Comparison of ENCODE assay signal across 11 cellular contexts in genomic region chr15:93024716-93025624, GRCh38.
DNase-seq lines count a peak whose midpoint lies in the region; ATAC-seq lines count a peak whose summit lies in the region.
"Had no signal": no experiment of that assay in that cellular context is flagged by ENCODE, and none has a peak within 500 bp of the region (broad histone marks: within the 10 kb centered on the region; RNA-seq: fewer than 3 reads in every experiment).

No MANE protein-coding gene starts in this region.

- H3K9me3 Mint-ChIP-seq in activated T-cell treated with anti-CD3 and anti-CD28 coated beads, Interleukin-2, amount 50 U/mL, for 72 hours: peaks cover 0 to 3% of the 10 kb centered on the region in 2 donors
- no peaks in the 10 kb centered on the region for H3K9me3 Mint-ChIP-seq in effector memory CD8-positive, alpha-beta T cell
- H3K9me3 Mint-ChIP-seq in stimulated activated memory B cell treated with anti-CD40 and anti-IgM and Interleukin-4, amounts not matched to agents 10 μg/mL and 1 μg/mL and 100 μg/mL, for 72 hours: no peaks in the 10 kb centered on the region

- H3K9ac ChIP-seq in SK-N-MC (ENCODE audit: insufficient read length): no peak overlapping the region
- H3K9ac ChIP-seq: KMS-11 had no signal

- H3K27me3 ChIP-seq in aorta (ENCODE audit: control insufficient read depth in 1 of 2, insufficient read depth in 2 of 2, low read length in 1 of 2): no peaks in the 10 kb centered on the region

- intact Hi-C loops in aorta (cut with DNase I): loop anchor here in 1 of 2 donors (5.0 kb wide), 1 partner anchor 228 kb away; no protein-coding TSS in a partner anchor

- H3K27me3 Mint-ChIP-seq in activated T-cell treated with anti-CD3 and anti-CD28 coated beads, Interleukin-2, amount 50 U/mL, for 72 hours (ENCODE audit: low read depth): no peaks in the 10 kb centered on the region
- H3K27me3 Mint-ChIP-seq in effector memory CD8-positive, alpha-beta T cell: no peaks in the 10 kb centered on the region
- H3K27me3 Mint-ChIP-seq in stimulated activated memory B cell treated with anti-CD40 and anti-IgM and Interleukin-4, amounts not matched to agents 10 μg/mL and 1 μg/mL and 100 μg/mL, for 72 hours: no peaks in the 10 kb centered on the region

- no peak overlapping the region for H3K4me3 Mint-ChIP-seq in activated T-cell treated with anti-CD3 and anti-CD28 coated beads, Interleukin-2, amount 50 U/mL, for 72 hours
- peak overlapping the region; percentile 43 to 57 for H3K4me3 Mint-ChIP-seq in effector memory CD8-positive, alpha-beta T cell
- peak overlapping the region; percentile 7 for H3K4me3 Mint-ChIP-seq in stimulated activated memory B cell treated with anti-CD40 and anti-IgM and Interleukin-4, amounts not matched to agents 10 μg/mL and 1 μg/mL and 100 μg/mL, for 72 hours

- WGBS in aorta, 2 donors: 81 to 85% methylated on average over 8 of the region's 8 CpGs

- peaks cover 68% of the 10 kb centered on the region for H3K36me3 ChIP-seq in SK-N-MC (ENCODE audit: insufficient read depth, low read length)
- peaks cover 0 to 11% of the 10 kb centered on the region in 2 donors for H3K36me3 ChIP-seq in aorta (ENCODE audit: control insufficient read depth in 1 of 2, insufficient read depth in 2 of 2, low read length in 1 of 2)

- peaks cover 0 to 2% of the 10 kb centered on the region in 2 donors for H3K4me1 ChIP-seq in aorta (ENCODE audit: control insufficient read depth in 1 of 2, insufficient read depth in 2 of 2, low read length in 2 of 2)

- peaks cover 24 to 56% of the 10 kb centered on the region in 2 donors for H3K36me3 Mint-ChIP-seq in activated T-cell treated with anti-CD3 and anti-CD28 coated beads, Interleukin-2, amount 50 U/mL, for 72 hours (ENCODE audit: insufficient read depth in 2 of 2)
- peaks cover 91% of the 10 kb centered on the region for H3K36me3 Mint-ChIP-seq in effector memory CD8-positive, alpha-beta T cell (ENCODE audit: insufficient read depth)
- peaks cover 63% of the 10 kb centered on the region for H3K36me3 Mint-ChIP-seq in stimulated activated memory B cell treated with anti-CD40 and anti-IgM and Interleukin-4, amounts not matched to agents 10 μg/mL and 1 μg/mL and 100 μg/mL, for 72 hours

- H3K27ac ChIP-seq in SK-N-MC (peak overlapping the region; percentile 39; the same call in 1 of the 2 replicates), aorta (ENCODE audit: low read depth in 1 of 2, low read length in 2 of 2) (peak overlapping the region in 1 of 2 donors; percentile 23)
- H3K27ac ChIP-seq: KMS-11 had no signal

- H3K4me3 ChIP-seq in SK-N-MC: no peak overlapping the region
- H3K4me3 ChIP-seq in aorta (ENCODE audit: low read length in 2 of 2): no peak overlapping the region

- peaks cover 81% of the 10 kb centered on the region for H3K4me1 Mint-ChIP-seq in activated T-cell treated with anti-CD3 and anti-CD28 coated beads, Interleukin-2, amount 50 U/mL, for 72 hours (ENCODE audit: low read depth)
- peaks cover 55 to 59% of the 10 kb centered on the region in 2 donors for H3K4me1 Mint-ChIP-seq in effector memory CD8-positive, alpha-beta T cell (ENCODE audit: low read depth in 2 of 2)
- peaks cover 52% of the 10 kb centered on the region for H3K4me1 Mint-ChIP-seq in stimulated activated memory B cell treated with anti-CD40 and anti-IgM and Interleukin-4, amounts not matched to agents 10 μg/mL and 1 μg/mL and 100 μg/mL, for 72 hours

- H3K9me3 ChIP-seq in SK-N-MC (ENCODE audit: low read depth, low read length) (no peaks in the 10 kb centered on the region), aorta (ENCODE audit: control insufficient read depth, low read length) (no peaks in the 10 kb centered on the region)

- no peak for ATAC-seq in activated T-cell treated with anti-CD3 and anti-CD28 coated beads, Interleukin-2, amount 50 U/mL, for 72 hours (replicated peaks in 1 of 2)
- no peak for ATAC-seq in effector memory CD8-positive, alpha-beta T cell (replicated peaks)
- no peak for ATAC-seq in stimulated activated memory B cell treated with anti-CD40 and anti-IgM and Interleukin-4, amounts not matched to agents 10 μg/mL and 1 μg/mL and 100 μg/mL, for 72 hours
- ATAC-seq in GM18861 (IDR thresholded peaks at IDR 0.05; ENCODE audit: unreplicated experiment): no peak
- ATAC-seq in aorta (ENCODE audit: low FRiP score): no peak
- ATAC-seq: sciatic nerve had no signal

- DNase-seq in activated T-cell treated with anti-CD3 and anti-CD28 coated beads, Interleukin-2, amount 50 U/mL, for 72 hours: no peak
- no peak for DNase-seq in activated T-cell treated with anti-CD3 and anti-CD28 coated beads for 4 hours
- no peak for DNase-seq in SK-N-MC (ENCODE audit: low read depth, low spot score)
- no peak for DNase-seq in effector memory CD8-positive, alpha-beta T cell
- no peak for DNase-seq in aorta
- DNase-seq in EL: no peak
- DNase-seq: NCI-H187 had no signal

- peak overlapping the region; percentile 79 for H3K27ac Mint-ChIP-seq in activated T-cell treated with anti-CD3 and anti-CD28 coated beads, Interleukin-2, amount 50 U/mL, for 72 hours
- peak overlapping the region; percentile 89 to 91 for H3K27ac Mint-ChIP-seq in effector memory CD8-positive, alpha-beta T cell
- H3K27ac Mint-ChIP-seq in stimulated activated memory B cell treated with anti-CD40 and anti-IgM and Interleukin-4, amounts not matched to agents 10 μg/mL and 1 μg/mL and 100 μg/mL, for 72 hours: peak overlapping the region; percentile 62

Comparison
In these comparisons a context has a peak if more than half of its experiments do, and no peak if none do; other contexts are left out.
1. H3K4me3 Mint-ChIP-seq: peak in effector memory CD8-positive, alpha-beta T cell (2 of 2) and stimulated activated memory B cell treated with anti-CD40 and anti-IgM and Interleukin-4, amounts not matched to agents 10 μg/mL and 1 μg/mL and 100 μg/mL, for 72 hours (single experiment); none in activated T-cell treated with anti-CD3 and anti-CD28 coated beads, Interleukin-2, amount 50 U/mL, for 72 hours (0 of 2).
2. Peak in every context shown above with its lines, with median percentiles within 50 percentile points of each other: H3K27ac Mint-ChIP-seq.